19 cellular contexts compared by ENCODE assay signal in genomic region chr2:237565974-237566373, GRCh38. TPM values are rescaled to one million over a fixed set of nuclear protein-coding genes. Genes with fewer than 3 reads are reported as not detected.
DNase-seq lines count a peak whose midpoint lies in the region; ATAC-seq, FAIRE-seq and TF ChIP-seq lines count a peak whose summit lies in the region.
"Had no signal": no experiment of that assay in that cellular context is flagged by ENCODE, and none has a peak within 500 bp of the region (broad histone marks: within the 10 kb centered on the region; RNA-seq: fewer than 3 reads in every experiment).

No MANE protein-coding gene starts in this region.

- POLR2A ChIA-PET in HepG2 (lab: Yijun Ruan, JAX): no interaction called here

- H3K27ac ChIP-seq in HepG2 (ENCODE audit: extremely low read length, insufficient read depth, low read length) (no peak overlapping the region), right lobe of liver (no peak overlapping the region), mesenchymal stem cell (ENCODE audit: low read length, poor library complexity, severe bottlenecking) (no peak overlapping the region)
- H3K27ac ChIP-seq: 22Rv1 had no signal

- H3K4me2 ChIP-seq in HepG2 (ENCODE audit: low read depth, low read length) (no peak overlapping the region), mesenchymal stem cell (ENCODE audit: low read length, poor library complexity, severe bottlenecking) (no peak overlapping the region)

- H3K27me3 ChIP-seq in HepG2 (ENCODE audit: control insufficient read depth in 1 of 2, insufficient read depth in 2 of 2, low read length in 2 of 2) (peaks cover 0 to 44% of the 10 kb centered on the region in 2 experiments; a peak in 4 of 5 replicates), right lobe of liver (no peaks in the 10 kb centered on the region), bronchial epithelial cell (ENCODE audit: control insufficient read depth, insufficient read depth, low read length) (no peaks in the 10 kb centered on the region), mesenchymal stem cell (ENCODE audit: control insufficient read depth in 1 of 2, insufficient read depth in 1 of 2, low read length in 2 of 2) (peaks cover 12 to 27% of the 10 kb centered on the region in 2 experiments)

- in situ Hi-C loops in HepG2 (cut with HindIII; ENCODE audit: extremely low pct_ligation_motif_present, low pct_unique_long_range_greater_than_20kb): no loop called here

- H2AK5ac ChIP-seq in mesenchymal stem cell (ENCODE audit: low read length, severe bottlenecking): no peak overlapping the region

- no peaks in the 10 kb centered on the region for H3K4me1 Mint-ChIP-seq in progenitor cell of endocrine pancreas (ENCODE audit: low read depth)
- H3K4me1 Mint-ChIP-seq: CD14-positive monocyte had no signal

- H2BK15ac ChIP-seq in mesenchymal stem cell (ENCODE audit: low read depth, poor library complexity, severe bottlenecking): no peak overlapping the region

- H3K9me3 Mint-ChIP-seq in progenitor cell of endocrine pancreas (ENCODE audit: low read depth): no peaks in the 10 kb centered on the region
- H3K9me3 Mint-ChIP-seq: CD8-positive, alpha-beta T cell had no signal

- TF ChIP-seq EP300 in HepG2 (IDR thresholded peaks at IDR 0.05; ENCODE audit: low read depth in 2 of 2, low read length in 2 of 2) (no peak), HepG2 (CRISPR knock-in tag; IDR thresholded peaks at IDR 0.05; ENCODE audit: borderline replicate concordance) (no peak)

- H3K4me3 ChIP-seq in HepG2 (replicated peaks in 1 of 3; ENCODE audit: insufficient read depth in 1 of 3, low read depth in 2 of 3, low read length in 3 of 3) (no peak overlapping the region), right lobe of liver (no peak overlapping the region), bronchial epithelial cell (ENCODE audit: low read depth, low read length) (no peak overlapping the region), mesenchymal stem cell (ENCODE audit: insufficient read depth in 1 of 2, low read depth in 1 of 2, low read length in 2 of 2) (no peak overlapping the region)

- WGBS in HepG2 (ENCODE audit: low lambda C conversion rate): 63% methylated on average over 1 of the region's 1 CpG
- 100% methylated on average over 1 of the region's 1 CpG for WGBS in right lobe of liver (ENCODE audit: insufficient coverage, low coverage, low lambda C conversion rate, missing lambda C conversion rate)
- 88% methylated on average over 1 of the region's 1 CpG for WGBS in mesenchymal stem cell

- H2BK12ac ChIP-seq in mesenchymal stem cell (ENCODE audit: low read length in 2 of 2): no peak overlapping the region

- no peaks in the 10 kb centered on the region for H3K79me1 ChIP-seq in mesenchymal stem cell (replicated peaks; ENCODE audit: low read length, poor library complexity, severe bottlenecking)

- intact Hi-C loops in HepG2 (cut with micrococcal nuclease; ENCODE audit: unreplicated experiment) (no loop called here), right lobe of liver (cut with DNase I) (loop anchor here in 1 of 2 donors (5.0 kb wide), 1 partner anchor 49 kb away; no protein-coding TSS in a partner anchor)

- no peaks in the 10 kb centered on the region for H3K79me2 ChIP-seq in HepG2 (ENCODE audit: insufficient read depth, low read length)

- H2BK120ac ChIP-seq in mesenchymal stem cell (ENCODE audit: low read depth, low read length): no peak overlapping the region

- peak overlapping the region; percentile 19 for H4K91ac ChIP-seq in mesenchymal stem cell (ENCODE audit: low read length)

- H3K27ac Mint-ChIP-seq in progenitor cell of endocrine pancreas: no peak overlapping the region
- H3K27ac Mint-ChIP-seq: CD14-positive monocyte; CD8-positive, alpha-beta T cell had no signal

- H2BK5ac ChIP-seq in mesenchymal stem cell (ENCODE audit: low read depth, low read length, poor library complexity, severe bottlenecking): no peak overlapping the region

- H4K8ac ChIP-seq in mesenchymal stem cell (ENCODE audit: low read length): no peak overlapping the region

- TF ChIP-seq CTCF in HepG2 (CRISPR knock-in tag; IDR thresholded peaks at IDR 0.05) (no peak), right lobe of liver (IDR thresholded peaks at IDR 0.05) (no peak), bronchial epithelial cell (IDR thresholded peaks at IDR 0.05; ENCODE audit: insufficient read depth, low read length, severe bottlenecking) (no peak), progenitor cell of endocrine pancreas (IDR thresholded peaks at IDR 0.05; ENCODE audit: unreplicated experiment) (no peak)

- no peaks in the 10 kb centered on the region for H3K36me3 Mint-ChIP-seq in progenitor cell of endocrine pancreas (ENCODE audit: insufficient read depth)
- H3K36me3 Mint-ChIP-seq: CD14-positive monocyte; CD8-positive, alpha-beta T cell had no signal

- no peak overlapping the region for H3K4me3 Mint-ChIP-seq in progenitor cell of endocrine pancreas (ENCODE audit: low read depth)
- H3K4me3 Mint-ChIP-seq: CD14-positive monocyte; CD8-positive, alpha-beta T cell had no signal

- BruUV-seq in HepG2 (replicated peaks; lab: Mats Ljungman, UMichigan): no TSS peak

- DNase-seq in HepG2 (ENCODE audit: low spot score): no peak
- DNase-seq in right lobe of liver: no peak
- DNase-seq in bronchial epithelial cell (ENCODE audit: low read depth): no peak
- no peak for DNase-seq in mesenchymal stem cell
- DNase-seq in NCI-H1436 (lab: John Stamatoyannopoulos, UW): no peak
- DNase-seq in activated CD8-positive, alpha-beta memory T cell treated with anti-CD3 and anti-CD28 coated beads, Interleukin-2, amount 50 U/mL, for 4 hours: no peak
- no peak for DNase-seq in progenitor cell of endocrine pancreas (ENCODE audit: low spot score, unreplicated experiment)
- DNase-seq: CD8-positive, alpha-beta T cell; COR-L47; DND-41; GDM1; Karpas-422 had no signal

- H2AFZ ChIP-seq in HepG2 (ENCODE audit: low read length): no peak overlapping the region
- no peak overlapping the region for H2AFZ ChIP-seq in mesenchymal stem cell (ENCODE audit: low read depth, low read length)

- H3K9ac ChIP-seq in HepG2 (ENCODE audit: insufficient read depth, low read depth, low read length): no peak overlapping the region
- no peak overlapping the region for H3K9ac ChIP-seq in mesenchymal stem cell (ENCODE audit: low read length)

- no peak for ATAC-seq in HepG2
- no peak for ATAC-seq in right lobe of liver
- no peak for ATAC-seq in GM21737 (IDR thresholded peaks at IDR 0.05; ENCODE audit: unreplicated experiment)
- ATAC-seq: CD8-positive, alpha-beta T cell had no signal

- TF ChIP-seq POLR2A in HepG2 (IDR thresholded peaks at IDR 0.05; ENCODE audit: insufficient read depth in 1 of 2, low read depth in 2 of 2, low read length in 2 of 2) (no peak), right lobe of liver (IDR thresholded peaks at IDR 0.05) (no peak)

- H4K20me1 ChIP-seq in HepG2 (ENCODE audit: insufficient read depth, low read length): no peaks in the 10 kb centered on the region

- H3K4me1 ChIP-seq in HepG2 (ENCODE audit: insufficient read depth, low read length) (no peaks in the 10 kb centered on the region), right lobe of liver (no peaks in the 10 kb centered on the region), mesenchymal stem cell (ENCODE audit: control insufficient read depth, insufficient read depth, low read depth, low read length) (no peaks in the 10 kb centered on the region)

- no peak for FAIRE-seq in HepG2 (lab: Jason Lieb, UNC)
- FAIRE-seq in bronchial epithelial cell (lab: Jason Lieb, UNC): peak; percentile 100

- H3K9me3 ChIP-seq in HepG2 (ENCODE audit: low read length) (no peaks in the 10 kb centered on the region), right lobe of liver (no peaks in the 10 kb centered on the region), mesenchymal stem cell (ENCODE audit: control insufficient read depth, low read length) (no peaks in the 10 kb centered on the region)

- no peak overlapping the region for H3K4ac ChIP-seq in mesenchymal stem cell (ENCODE audit: low read depth in 1 of 2, low read length in 2 of 2)

- H3K18ac ChIP-seq in mesenchymal stem cell (ENCODE audit: low read depth in 1 of 2, low read length in 2 of 2): no peak overlapping the region

- H3K23ac ChIP-seq in mesenchymal stem cell (ENCODE audit: low read length in 2 of 2): no peak overlapping the region

- peaks cover 12% of the 10 kb centered on the region for H3K27me3 Mint-ChIP-seq in progenitor cell of endocrine pancreas

- no peak for TF ChIP-seq RAD21 in HepG2 (CRISPR knock-in tag; IDR thresholded peaks at IDR 0.05)

- peak overlapping the region in 1 of 2 experiments; percentile 3 for H3K14ac ChIP-seq in mesenchymal stem cell (ENCODE audit: low read length in 2 of 2)

- H3K36me3 ChIP-seq in HepG2 (replicated peaks in 1 of 2; ENCODE audit: control insufficient read depth in 1 of 2, insufficient read depth in 2 of 2, low read length in 2 of 2): no peaks in the 10 kb centered on the region
- H3K36me3 ChIP-seq in right lobe of liver: no peaks in the 10 kb centered on the region
- H3K36me3 ChIP-seq in bronchial epithelial cell (ENCODE audit: control insufficient read depth, insufficient read depth, low read length): no peaks in the 10 kb centered on the region
- no peaks in the 10 kb centered on the region for H3K36me3 ChIP-seq in mesenchymal stem cell (ENCODE audit: control insufficient read depth in 1 of 2, insufficient read depth in 2 of 2, low read depth in 1 of 2, low read length in 2 of 2)

- CTCF ChIA-PET in HepG2 (lab: Yijun Ruan, JAX; ENCODE audit: low intra/inter-chr PET ratio, low total read pairs): no interaction called here

RNA-seq across cellular contexts. Expression of gene PRLH, which starts 0.4 kb away (rescaled TPM):
- not detected in 2 replicates for total RNA-seq in HepG2 (2016; rRNA removed; fragmentation: Illumina TruSeq; extraction: Trizol)
- total RNA-seq in HepG2 (2016; cell fraction: cytosol; rRNA removed; fragmentation: Illumina TruSeq; extraction: Trizol; ENCODE audit: low read depth): not detected in 2 replicates
- not detected in 2 replicates for total RNA-seq in HepG2 (2016; cell fraction: insoluble cytoplasmic fraction; rRNA removed; fragmentation: Illumina TruSeq; extraction: Trizol)
- total RNA-seq in HepG2 (2016; cell fraction: membrane; rRNA removed; fragmentation: Illumina TruSeq; extraction: Trizol): not detected in 2 replicates
- total RNA-seq in HepG2 (2016; cell fraction: nucleus; rRNA removed; fragmentation: Illumina TruSeq; extraction: Trizol): not detected in 2 replicates
- not detected in 2 replicates for polyA plus RNA-seq in HepG2 (2011; rRNA removed)
- polyA plus RNA-seq in HepG2 (2011; cell fraction: cytosol; rRNA removed): not detected in 2 replicates
- polyA plus RNA-seq in HepG2 (2011; cell fraction: nucleus; rRNA removed): not detected in 2 replicates
- not detected in 2 replicates for polyA plus RNA-seq in HepG2 (2012)
- not detected in 2 replicates for polyA plus RNA-seq in HepG2 (2016; cell fraction: cytosol; fragmentation: Illumina TruSeq; extraction: Trizol; ENCODE audit: low read depth)
- not detected in 2 replicates for polyA plus RNA-seq in HepG2 (2016; cell fraction: insoluble cytoplasmic fraction; fragmentation: Illumina TruSeq; extraction: Trizol; ENCODE audit: low read depth)
- polyA plus RNA-seq in HepG2 (2016; cell fraction: membrane; fragmentation: Illumina TruSeq; extraction: Trizol; ENCODE audit: low read depth): not detected in 2 replicates
- not detected in 2 replicates for polyA plus RNA-seq in HepG2 (2016; cell fraction: nucleus; fragmentation: Illumina TruSeq; extraction: Trizol; ENCODE audit: insufficient read depth, low read depth)
- not detected in 2 replicates for polyA minus RNA-seq in HepG2 (2011; rRNA and poly(A)+ RNA removed; ENCODE audit: low replicate concordance)
- polyA minus RNA-seq in HepG2 (2011; cell fraction: cytosol; rRNA and poly(A)+ RNA removed): not detected in 2 replicates
- not detected in 2 replicates for polyA minus RNA-seq in HepG2 (2011; cell fraction: nucleus; rRNA and poly(A)+ RNA removed)
- total RNA-seq in right lobe of liver: not detected
- total RNA-seq in bronchial epithelial cell: not detected in 2 replicates
- not detected for polyA plus RNA-seq in mesenchymal stem cell (2013, experiment 1 of 2)
- not detected for polyA plus RNA-seq in mesenchymal stem cell (2013, experiment 2 of 2)
- total RNA-seq in progenitor cell of endocrine pancreas: not detected in 2 replicates
- total RNA-seq: A673; CD8-positive, alpha-beta T cell; H4; HT-29 had no signal
- polyA plus RNA-seq: BJ, CD14-positive monocyte had no signal

RNA-seq across cellular contexts. Expression of gene RAB17, which starts 24.6 kb away (rescaled TPM):
- total RNA-seq in HepG2 (2016; rRNA removed; fragmentation: Illumina TruSeq; extraction: Trizol) (68.0 and 70.0 TPM in 2 replicates), right lobe of liver (100 to 1,000 TPM in 2 of 6 experiments, 10 to 100 TPM in 4; 57.5 to 129 (median 77.9) TPM), bronchial epithelial cell (1.0 and 2.4 TPM in 2 replicates), progenitor cell of endocrine pancreas (49.9 and 52.0 TPM in 2 replicates)
- 21.0 and 21.9 TPM in 2 replicates for total RNA-seq in HepG2 (2016; cell fraction: cytosol; rRNA removed; fragmentation: Illumina TruSeq; extraction: Trizol; ENCODE audit: low read depth)
- 67.8 and 73.3 TPM in 2 replicates for total RNA-seq in HepG2 (2016; cell fraction: insoluble cytoplasmic fraction; rRNA removed; fragmentation: Illumina TruSeq; extraction: Trizol)
- 42.7 and 50.7 TPM in 2 replicates for total RNA-seq in HepG2 (2016; cell fraction: membrane; rRNA removed; fragmentation: Illumina TruSeq; extraction: Trizol)
- 51.2 and 64.7 TPM in 2 replicates for total RNA-seq in HepG2 (2016; cell fraction: nucleus; rRNA removed; fragmentation: Illumina TruSeq; extraction: Trizol)
- polyA plus RNA-seq in HepG2 (2011; rRNA removed): 124 and 141 TPM in 2 replicates
- polyA plus RNA-seq in HepG2 (2011; cell fraction: cytosol; rRNA removed): 66.2 and 82.5 TPM in 2 replicates
- polyA plus RNA-seq in HepG2 (2011; cell fraction: nucleus; rRNA removed): 477 and 514 TPM in 2 replicates
- 189 and 204 TPM in 2 replicates for polyA plus RNA-seq in HepG2 (2012)
- 14.6 and 16.8 TPM in 2 replicates for polyA plus RNA-seq in HepG2 (2016; cell fraction: cytosol; fragmentation: Illumina TruSeq; extraction: Trizol; ENCODE audit: low read depth)
- 53.0 and 54.7 TPM in 2 replicates for polyA plus RNA-seq in HepG2 (2016; cell fraction: insoluble cytoplasmic fraction; fragmentation: Illumina TruSeq; extraction: Trizol; ENCODE audit: low read depth)
- 27.1 and 29.9 TPM in 2 replicates for polyA plus RNA-seq in HepG2 (2016; cell fraction: membrane; fragmentation: Illumina TruSeq; extraction: Trizol; ENCODE audit: low read depth)
- polyA plus RNA-seq in HepG2 (2016; cell fraction: nucleus; fragmentation: Illumina TruSeq; extraction: Trizol; ENCODE audit: insufficient read depth, low read depth): 145 and 160 TPM in 2 replicates
- 4.6 and 63.9 TPM in 2 replicates for polyA minus RNA-seq in HepG2 (2011; rRNA and poly(A)+ RNA removed; ENCODE audit: low replicate concordance)
- 23.6 and 25.7 TPM in 2 replicates for polyA minus RNA-seq in HepG2 (2011; cell fraction: cytosol; rRNA and poly(A)+ RNA removed)
- polyA minus RNA-seq in HepG2 (2011; cell fraction: nucleus; rRNA and poly(A)+ RNA removed): 126 and 135 TPM in 2 replicates
- 0.11 TPM for polyA plus RNA-seq in mesenchymal stem cell (2013, experiment 1 of 2)
- polyA plus RNA-seq in mesenchymal stem cell (2013, experiment 2 of 2): 0.11 TPM
- total RNA-seq: CD8-positive, alpha-beta T cell; H4 had no signal
